In the genomic region with DNA sequence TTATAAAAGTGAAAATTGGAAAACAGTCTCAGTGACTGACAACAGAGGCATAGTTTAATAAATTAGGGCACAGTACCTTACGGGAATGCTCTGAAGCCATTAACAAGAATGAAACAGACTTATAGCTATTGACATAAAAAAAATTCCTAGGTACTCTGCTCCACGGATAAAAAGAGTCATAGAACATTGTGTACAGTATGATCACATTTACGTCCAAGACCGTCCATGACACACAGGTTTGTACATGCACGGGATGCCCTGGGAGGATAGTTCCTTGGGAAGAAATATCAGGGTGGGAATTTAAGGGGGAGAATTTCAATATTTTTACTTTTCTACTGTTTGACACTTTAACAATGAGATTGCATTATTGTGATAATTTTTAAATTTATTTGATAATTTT, we compare ENCODE assay signal across 34 cellular contexts. TPM values are rescaled to one million over a fixed set of nuclear protein-coding genes. Genes with fewer than 3 reads are reported as not detected.
"Had no signal": no experiment of that assay in that cellular context is flagged by ENCODE, and none has a peak within 500 bp of the region (broad histone marks: within the 10 kb centered on the region; RNA-seq: fewer than 3 reads in every experiment).

No MANE protein-coding gene starts in this region.

- DNase-seq: Kasumi-1, KG1, MG63, NCI-H1048, NCI-H1092 treated with DMSO at 0.1 percent for 48 hours, NCI-H1105 treated with DMSO at 0.1 percent for 48 hours, NCI-H1417, NCI-H1436, NCI-H146, NCI-H1694, NCI-H187, NCI-H1930, NCI-H2029 treated with DMSO at 0.1 percent for 48 hours, NCI-H2081 treated with DMSO at 0.1 percent for 48 hours, NCI-H2107, NCI-H2171, NCI-H226, NCI-H446 treated with DMSO at 0.1 percent for 48 hours, NCI-H510A, NCI-H524, NCI-H526, NCI-H69, NCI-H748 treated with DMSO at 0.1 percent for 48 hours, NCI-H82, PC-9, Right ventricle myocardium superior, SHP77 treated with DMSO at 0.1 percent for 48 hours, SK-N-SH, SW 1271 had no signal

- H3K36me3 ChIP-seq: MG63, SJSA1 had no signal

- H3K9me3 ChIP-seq: SJSA1, SK-N-SH had no signal

- H3K27me3 ChIP-seq: SJSA1 had no signal

- H3K27ac ChIP-seq: PC-9, RWPE1, SJSA1 had no signal

- ATAC-seq: Panc1 had no signal

- H3K4me1 ChIP-seq: SJSA1 had no signal

- H3K4me3 ChIP-seq: MG63, PC-9, SJSA1 had no signal

RNA-seq across cellular contexts. Expression of a gene that starts 24.9 kb away (rescaled TPM):
- total RNA-seq: RPMI7951, SJSA1 had no signal

RNA-seq across cellular contexts. Expression of a gene that starts 54.9 kb away (rescaled TPM):
- total RNA-seq: OCI-LY7 had no signal
